ENCODE assay signal across 1 cellular context in genomic region chr9:93077367-93077766, GRCh38.
TF ChIP-seq lines count a peak whose summit lies in the region.

No MANE protein-coding gene starts in this region.

TF ChIP-seq in K562, 482 proteins besides CTCF, POLR2A, EP300 and RAD21:
- TF ChIP-seq SIRT6 (IDR thresholded peaks at IDR 0.05; ENCODE audit: low read depth, low read length): no peak
- no peak for TF ChIP-seq SMAD1 (IDR thresholded peaks at IDR 0.05; ENCODE audit: low read depth, low read length, partially characterized antibody)
- TF ChIP-seq ZFP30 (CRISPR knock-in tag; IDR thresholded peaks at IDR 0.05; ENCODE audit: borderline replicate concordance): no peak
- TF ChIP-seq ZNF695 (CRISPR knock-in tag; IDR thresholded peaks at IDR 0.05): no peak
- no peak for TF ChIP-seq ZNF717 (CRISPR knock-in tag; IDR thresholded peaks at IDR 0.05)
- TF ChIP-seq ZNF589 (CRISPR knock-in tag; IDR thresholded peaks at IDR 0.05; ENCODE audit: low read depth): no peak
- no peak for TF ChIP-seq NONO (IDR thresholded peaks at IDR 0.05; ENCODE audit: low read depth in 2 of 2, low read length in 1 of 2)
- no peak for TF ChIP-seq NELFE (IDR thresholded peaks at IDR 0.05; ENCODE audit: insufficient read depth, insufficient read length)
- no peak for TF ChIP-seq HDAC8 (tag; IDR thresholded peaks at IDR 0.05)
- TF ChIP-seq NCOA1 (IDR thresholded peaks at IDR 0.05; ENCODE audit: low read depth): no peak
- no peak for TF ChIP-seq TBL1XR1 (IDR thresholded peaks at IDR 0.05; ENCODE audit: low read length in 2 of 2)
- TF ChIP-seq BRD4 (IDR thresholded peaks at IDR 0.05): no peak
- TF ChIP-seq ZNF75A (CRISPR knock-in tag; IDR thresholded peaks at IDR 0.05): no peak
- TF ChIP-seq FOXP4 (CRISPR knock-in tag; IDR thresholded peaks at IDR 0.05; ENCODE audit: borderline replicate concordance): no peak
- TF ChIP-seq ZNF444 (CRISPR knock-in tag; IDR thresholded peaks at IDR 0.05): no peak
- TF ChIP-seq CREB5 (CRISPR knock-in tag; IDR thresholded peaks at IDR 0.05): no peak
- TF ChIP-seq ETV1 (tag; conservative IDR thresholded peaks at IDR 0.05; ENCODE audit: low read depth): no peak
- TF ChIP-seq RNF219 (CRISPR knock-in tag; IDR thresholded peaks at IDR 0.05): no peak
- TF ChIP-seq IFI16 (CRISPR knock-in tag; IDR thresholded peaks at IDR 0.05): no peak
- no peak for TF ChIP-seq ZNF766 (CRISPR knock-in tag; conservative IDR thresholded peaks at IDR 0.05)
